17 cellular contexts compared by ENCODE assay signal in the genomic region with DNA sequence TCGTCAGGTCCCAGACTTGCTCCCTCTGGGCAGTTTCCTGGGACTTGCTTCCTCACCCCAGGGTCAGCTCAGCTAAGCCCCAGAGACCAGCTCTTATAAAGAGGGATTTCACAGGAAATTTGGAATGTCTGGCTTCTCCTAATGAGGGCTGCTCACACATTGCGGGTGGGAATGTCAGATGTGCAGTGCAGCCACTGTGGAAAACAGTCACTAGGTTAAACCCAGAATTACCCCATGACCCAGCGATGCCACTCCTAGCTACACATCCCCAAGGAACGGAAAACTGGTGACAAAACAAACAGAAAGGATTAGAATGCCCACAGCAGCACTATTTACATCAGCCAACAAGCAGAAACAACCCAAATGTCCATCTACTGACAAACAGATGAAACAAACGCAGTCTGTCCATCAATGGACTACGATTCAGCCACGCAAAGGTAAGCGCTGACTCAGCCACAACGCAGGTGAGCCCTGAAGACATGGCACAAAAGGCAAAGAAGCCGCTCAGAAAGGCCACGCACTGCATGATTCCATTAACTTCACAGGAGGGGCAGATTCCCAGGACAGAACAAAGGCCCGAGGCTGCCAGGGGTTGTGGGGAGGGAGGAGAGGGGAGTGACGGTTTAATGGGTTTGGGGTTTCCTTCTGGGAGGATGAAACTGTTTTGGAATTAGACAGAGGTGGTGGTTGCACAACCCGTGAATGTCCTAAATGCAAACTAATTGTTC.
DNase-seq lines count a peak whose midpoint lies in the region; ATAC-seq, FAIRE-seq and TF ChIP-seq lines count a peak whose summit lies in the region.
"Had no signal": no experiment of that assay in that cellular context is flagged by ENCODE, and none has a peak within 500 bp of the region (broad histone marks: within the 10 kb centered on the region; RNA-seq: fewer than 3 reads in every experiment).

No MANE protein-coding gene starts in this region.

- DNase-seq in A673 (ENCODE audit: low spot score) = no peak
- DNase-seq in H1 (ENCODE audit: low read depth in 1 of 2, low spot score in 2 of 2) = peak in 1 of 2 experiments; percentile 33
- DNase-seq in neural progenitor cell (ENCODE audit: low spot score) = peak; percentile 82
- DNase-seq in MM.1S = no peak
- DNase-seq in GM13977 (ENCODE audit: low spot score) = no peak
- no peak for DNase-seq in naive thymus-derived CD4-positive, alpha-beta T cell
- DNase-seq: activated CD4-positive, alpha-beta T cell treated with anti-CD3 and anti-CD28 coated beads for 48 hours; caudate nucleus; effector memory CD8-positive, alpha-beta T cell; NCI-H2029 treated with DMSO at 0.1 percent for 48 hours; T-helper 9 cell; testis had no signal

- no peaks in the 10 kb centered on the region for H3K36me3 ChIP-seq in A673 (ENCODE audit: insufficient read depth, low read length, poor library complexity, severe bottlenecking)
- H3K36me3 ChIP-seq in H1 (ENCODE audit: control insufficient read depth in 2 of 4, insufficient read depth in 4 of 4, low read length in 3 of 4) = no peaks in the 10 kb centered on the region
- no peaks in the 10 kb centered on the region for H3K36me3 ChIP-seq in neural progenitor cell
- H3K36me3 ChIP-seq in MM.1S (replicated peaks; ENCODE audit: insufficient read depth, low read length) = no peaks in the 10 kb centered on the region
- no peaks in the 10 kb centered on the region for H3K36me3 ChIP-seq in naive thymus-derived CD4-positive, alpha-beta T cell (ENCODE audit: control insufficient read depth in 2 of 3, insufficient read depth in 3 of 3, low read length in 3 of 3)

- H3K79me1 ChIP-seq in H1 (ENCODE audit: low read depth, low read length) = peaks cover 47% of the 10 kb centered on the region

- H3K18ac ChIP-seq in H1 (ENCODE audit: extremely low read depth, low read length) = peak overlapping the region; percentile 52

- H2BK15ac ChIP-seq in H1 (ENCODE audit: low read length) = peak overlapping the region; percentile 48; the same call in 1 of the 2 replicates

- H3K36me3 Mint-ChIP-seq in neural progenitor cell = no peaks in the 10 kb centered on the region
- H3K36me3 Mint-ChIP-seq in naive thymus-derived CD4-positive, alpha-beta T cell = peaks cover 0 to 5% (median 0%) of the 10 kb centered on the region in 5 donors
- H3K36me3 Mint-ChIP-seq: activated naive CD4-positive, alpha-beta T cell treated with anti-CD3 and anti-CD28 coated beads, Interleukin-2, amount 50 U/mL, for 24 hours had no signal

- peak overlapping the region; percentile 31 for H3K27ac Mint-ChIP-seq in neural progenitor cell
- peak overlapping the region in 1 of 9 donors; percentile 58 for H3K27ac Mint-ChIP-seq in naive thymus-derived CD4-positive, alpha-beta T cell
- H3K27ac Mint-ChIP-seq: activated naive CD4-positive, alpha-beta T cell treated with anti-CD3 and anti-CD28 coated beads, Interleukin-2, amount 50 U/mL, for 24 hours had no signal

- peaks cover 5 to 97% of the 10 kb centered on the region in 2 experiments for H3K79me2 ChIP-seq in H1 (ENCODE audit: control insufficient read depth in 1 of 2, insufficient read depth in 2 of 2, low read length in 2 of 2)
- peaks cover 96% of the 10 kb centered on the region for H3K79me2 ChIP-seq in neural progenitor cell (ENCODE audit: low read depth)
- peaks cover 92% of the 10 kb centered on the region for H3K79me2 ChIP-seq in MM.1S (ENCODE audit: low read length)

- H3K27ac ChIP-seq in A673 (ENCODE audit: low read depth, low read length, poor library complexity, severe bottlenecking) (peak overlapping the region; percentile 88), H1 (ENCODE audit: low read depth, low read length) (no peak overlapping the region), neural progenitor cell (peak overlapping the region; percentile 74), MM.1S (ENCODE audit: low read length) (no peak overlapping the region)
- no peak overlapping the region for H3K27ac ChIP-seq in naive thymus-derived CD4-positive, alpha-beta T cell (ENCODE audit: low read depth, low read length)

- no TSS peak for BruUV-seq in A673 (replicated peaks; lab: Mats Ljungman, UMichigan)

- no peak for ATAC-seq in GM21529 (IDR thresholded peaks at IDR 0.05; ENCODE audit: unreplicated experiment)
- no peak for ATAC-seq in naive thymus-derived CD4-positive, alpha-beta T cell
- ATAC-seq: effector memory CD8-positive, alpha-beta T cell had no signal

- H4K20me1 ChIP-seq in H1 (replicated peaks in 1 of 2; ENCODE audit: control insufficient read depth in 1 of 2, insufficient read depth in 2 of 2, low read length in 2 of 2) (peaks cover 26 to 41% of the 10 kb centered on the region in 2 experiments), neural progenitor cell (ENCODE audit: low read depth) (peaks cover 86% of the 10 kb centered on the region), MM.1S (ENCODE audit: insufficient read depth, low read length) (no peaks in the 10 kb centered on the region)

- peaks cover 43% of the 10 kb centered on the region for H3F3A ChIP-seq in neural progenitor cell (ENCODE audit: low read depth)
- no peaks in the 10 kb centered on the region for H3F3A ChIP-seq in MM.1S (ENCODE audit: insufficient read depth, low read length)

- no peaks in the 10 kb centered on the region for H3K9me2 ChIP-seq in MM.1S (replicated peaks; ENCODE audit: insufficient read depth, low read length)

- H3K4me1 Mint-ChIP-seq in neural progenitor cell = peaks cover 83% of the 10 kb centered on the region
- peaks cover 6 to 88% (median 55%) of the 10 kb centered on the region in 7 donors for H3K4me1 Mint-ChIP-seq in naive thymus-derived CD4-positive, alpha-beta T cell

- no peak overlapping the region for H3K4ac ChIP-seq in H1 (replicated peaks; ENCODE audit: insufficient read length, low read depth, low read length)

- H2BK12ac ChIP-seq in H1 (ENCODE audit: low read depth, low read length) = peak overlapping the region; percentile 93; the same call in 1 of the 2 replicates

- H3K4me1 ChIP-seq in A673 (ENCODE audit: insufficient read depth, low read length, poor library complexity, severe bottlenecking) (peaks cover 78% of the 10 kb centered on the region), H1 (replicated peaks in 1 of 4; ENCODE audit: control insufficient read depth in 3 of 4, insufficient read depth in 4 of 4, low read length in 3 of 4) (peaks cover 7 to 80% (median 57%) of the 10 kb centered on the region in 4 experiments), neural progenitor cell (peaks cover 72% of the 10 kb centered on the region), MM.1S (ENCODE audit: low read length) (no peaks in the 10 kb centered on the region)
- H3K4me1 ChIP-seq in naive thymus-derived CD4-positive, alpha-beta T cell (ENCODE audit: control insufficient read depth in 2 of 2, insufficient read depth in 2 of 2, low read length in 2 of 2) = no peaks in the 10 kb centered on the region

- H3K23me2 ChIP-seq in H1 (ENCODE audit: low read depth, low read length) = peaks cover 4% of the 10 kb centered on the region; the same call in 1 of the 2 replicates

- in situ Hi-C loops in GM13977 (cut with MboI; ENCODE audit: low pct_unique_long_range_greater_than_20kb, low sequenced_read_pairs, unreplicated experiment) = no loop called here

- TF ChIP-seq EP300 in Ishikawa (IDR thresholded peaks at IDR 0.05; ENCODE audit: borderline replicate concordance) (peak; percentile 57; the same call in 1 of the 2 replicates), H1 (IDR thresholded peaks at IDR 0.05; ENCODE audit: borderline replicate concordance in 1 of 2, low read depth in 2 of 2, low read length in 2 of 2) (0 out of 3 replicates have a peak, but pooled peaks of 1 of the 2 experiments have one; percentile 35)

- H3K27me3 ChIP-seq in A673 (replicated peaks; ENCODE audit: insufficient read depth, low read depth, low read length, poor library complexity) (no peaks in the 10 kb centered on the region), H1 (replicated peaks in 1 of 4; ENCODE audit: control insufficient read depth in 3 of 4, extremely low read depth in 1 of 4, insufficient read depth in 3 of 4, low read length in 3 of 4) (no peaks in the 10 kb centered on the region), neural progenitor cell (no peaks in the 10 kb centered on the region), MM.1S (replicated peaks; ENCODE audit: insufficient read depth, low read length) (no peaks in the 10 kb centered on the region)
- no peaks in the 10 kb centered on the region for H3K27me3 ChIP-seq in naive thymus-derived CD4-positive, alpha-beta T cell (ENCODE audit: control insufficient read depth in 2 of 2, insufficient read depth in 2 of 2, low read length in 2 of 2)
- H3K27me3 ChIP-seq: testis had no signal

- H3K27me3 Mint-ChIP-seq in neural progenitor cell (ENCODE audit: insufficient read depth, low read depth) = peaks cover 17% of the 10 kb centered on the region
- H3K27me3 Mint-ChIP-seq in naive thymus-derived CD4-positive, alpha-beta T cell = no peaks in the 10 kb centered on the region
- H3K27me3 Mint-ChIP-seq: activated naive CD4-positive, alpha-beta T cell treated with anti-CD3 and anti-CD28 coated beads, Interleukin-2, amount 50 U/mL, for 24 hours; effector memory CD8-positive, alpha-beta T cell had no signal

- H3K4me3 ChIP-seq in A673 (ENCODE audit: low read depth, low read length, poor library complexity, severe bottlenecking) = no peak overlapping the region
- H3K4me3 ChIP-seq in H1 (ENCODE audit: extremely low read depth in 1 of 4, insufficient read depth in 2 of 4, low read depth in 3 of 4, low read length in 4 of 4) = no peak overlapping the region
- peak overlapping the region; percentile 8 for H3K4me3 ChIP-seq in neural progenitor cell
- no peak overlapping the region for H3K4me3 ChIP-seq in MM.1S (ENCODE audit: low read length)
- no peak overlapping the region for H3K4me3 ChIP-seq in naive thymus-derived CD4-positive, alpha-beta T cell (ENCODE audit: low read length)
- H3K4me3 ChIP-seq: testis had no signal

- H3K9me3 Mint-ChIP-seq in neural progenitor cell = no peaks in the 10 kb centered on the region
- H3K9me3 Mint-ChIP-seq in naive thymus-derived CD4-positive, alpha-beta T cell = no peaks in the 10 kb centered on the region
- H3K9me3 Mint-ChIP-seq: activated naive CD4-positive, alpha-beta T cell treated with anti-CD3 and anti-CD28 coated beads, Interleukin-2, amount 50 U/mL, for 24 hours; effector memory CD8-positive, alpha-beta T cell had no signal

- POLR2A ChIA-PET in A673 (lab: Charles Lee; ENCODE audit: low non-redundant PET) (no interaction called here), H1 (lab: Charles Lee; ENCODE audit: partially characterized antibody) (interaction anchor here (0.6 to 1.7 kb wide), 2 partner anchors 18 to 360 kb away, joined by 3 to 4 read pairs; no protein-coding TSS in a partner anchor)
- POLR2A ChIA-PET in naive thymus-derived CD4-positive, alpha-beta T cell (lab: Charles Lee) = no interaction called here

- no peak for FAIRE-seq in H1 (lab: Jason Lieb, UNC)
- FAIRE-seq: GM18507, keratinocyte had no signal

- H2BK5ac ChIP-seq in H1 (ENCODE audit: low read depth, low read length) = peak overlapping the region; percentile 56; the same call in 1 of the 2 replicates

- no peak overlapping the region for H3K56ac ChIP-seq in H1 (replicated peaks; ENCODE audit: insufficient read length, low read depth, low read length)

- no peak overlapping the region for H2BK120ac ChIP-seq in H1 (replicated peaks; ENCODE audit: low read depth, low read length)

- CTCF ChIA-PET in A673 (lab: Charles Lee) = no interaction called here
- CTCF ChIA-PET in H1 (lab: Charles Lee; ENCODE audit: partially characterized antibody) = interaction anchor here (0.7 to 1.6 kb wide), 8 partner anchors 8 to 247 kb away, joined by 3 to 6 read pairs (median 4); no protein-coding TSS in a partner anchor
- CTCF ChIA-PET in naive thymus-derived CD4-positive, alpha-beta T cell (lab: Charles Lee) = no interaction called here

- peak overlapping the region; percentile 56 for H3K4me3 Mint-ChIP-seq in neural progenitor cell
- H3K4me3 Mint-ChIP-seq in naive thymus-derived CD4-positive, alpha-beta T cell = peak overlapping the region in 1 of 10 donors; percentile 29
- H3K4me3 Mint-ChIP-seq: activated naive CD4-positive, alpha-beta T cell treated with anti-CD3 and anti-CD28 coated beads, Interleukin-2, amount 50 U/mL, for 24 hours; effector memory CD8-positive, alpha-beta T cell had no signal

- H2BK20ac ChIP-seq in H1 (ENCODE audit: low read length) = 0 out of 2 replicates have a peak overlapping the region, but pooled peaks have one; percentile 62

- no peak overlapping the region for H3K14ac ChIP-seq in H1 (ENCODE audit: insufficient read length)

- H4K91ac ChIP-seq in H1 (replicated peaks; ENCODE audit: insufficient read length, low read length) = no peak overlapping the region

- H2AK5ac ChIP-seq in H1 (ENCODE audit: low read depth, low read length) = peak overlapping the region; percentile 32

- H3K4me2 ChIP-seq in H1 (ENCODE audit: insufficient read depth in 1 of 2, low read depth in 2 of 2, low read length in 2 of 2) (peak overlapping the region; percentile 24 to 39; a peak in 3 of 4 replicates), neural progenitor cell (peak overlapping the region; percentile 64), MM.1S (ENCODE audit: low read depth, low read length) (no peak overlapping the region)

- H4K8ac ChIP-seq in H1 (ENCODE audit: extremely low read depth, insufficient read depth, low read length) = no peak overlapping the region

- H4K5ac ChIP-seq in H1 (ENCODE audit: insufficient read length, low read depth, low read length) = no peak overlapping the region

- H3K9ac ChIP-seq in H1 (replicated peaks in 1 of 4; ENCODE audit: extremely low read depth in 1 of 4, low read depth in 3 of 4, low read length in 3 of 4) (no peak overlapping the region), neural progenitor cell (no peak overlapping the region), MM.1S (ENCODE audit: low read length) (no peak overlapping the region)

- intact Hi-C loops in A673 (cut with micrococcal nuclease; ENCODE audit: unreplicated experiment) = no loop called here
- intact Hi-C loops in naive thymus-derived CD4-positive, alpha-beta T cell (cut with micrococcal nuclease) = no loop called here

- TF ChIP-seq RAD21 in Ishikawa (IDR thresholded peaks at IDR 0.05; ENCODE audit: low read depth) (no peak), H1 (IDR thresholded peaks at IDR 0.05 in 1 of 2, conservative IDR thresholded peaks at IDR 0.05 in 1 of 2; ENCODE audit: low read depth in 2 of 2, low read length in 2 of 2) (no peak)

- TF ChIP-seq CTCF in A673 (conservative IDR thresholded peaks at IDR 0.05; ENCODE audit: low read depth, low read length) = no peak
- TF ChIP-seq CTCF in H1 (IDR thresholded peaks at IDR 0.05; ENCODE audit: control extremely low read depth in 1 of 3, insufficient read depth in 1 of 3, low read depth in 1 of 3, low read length in 3 of 3) = no peak
- TF ChIP-seq CTCF in neural progenitor cell (IDR thresholded peaks at IDR 0.05) = no peak
- no peak for TF ChIP-seq CTCF in MM.1S (IDR thresholded peaks at IDR 0.05; ENCODE audit: low read length)
- no peak for TF ChIP-seq CTCF in GM13977 (IDR thresholded peaks at IDR 0.05; ENCODE audit: extremely low read depth, insufficient read depth, missing control alignments)

- H2AFZ ChIP-seq in H1 (ENCODE audit: low read length) = no peak overlapping the region
- H2AFZ ChIP-seq in neural progenitor cell (replicated peaks) = no peak overlapping the region
- H2AFZ ChIP-seq in MM.1S (ENCODE audit: low read length) = no peak overlapping the region

- no peak for TF ChIP-seq POLR2A in H1 (IDR thresholded peaks at IDR 0.05; ENCODE audit: control extremely low read depth in 1 of 2, low read depth in 2 of 2, low read length in 2 of 2)

- H3K23ac ChIP-seq in H1 (ENCODE audit: insufficient read length) = no peak overlapping the region

- no peaks in the 10 kb centered on the region for H3K9me3 ChIP-seq in A673 (ENCODE audit: low read depth, low read length, poor library complexity, severe bottlenecking)
- H3K9me3 ChIP-seq in H1 (ENCODE audit: insufficient read depth in 2 of 2, low read depth in 1 of 2, low read length in 1 of 2) = no peaks in the 10 kb centered on the region
- H3K9me3 ChIP-seq in neural progenitor cell (ENCODE audit: low read depth) = no peaks in the 10 kb centered on the region
- H3K9me3 ChIP-seq in MM.1S (replicated peaks; ENCODE audit: insufficient read depth, low read length) = no peaks in the 10 kb centered on the region
- no peaks in the 10 kb centered on the region for H3K9me3 ChIP-seq in naive thymus-derived CD4-positive, alpha-beta T cell (ENCODE audit: control insufficient read depth in 2 of 3, low read length in 3 of 3)
- H3K9me3 ChIP-seq: testis had no signal

- WGBS in H1 (ENCODE audit: extremely low coverage in 1 of 2, insufficient coverage in 1 of 2, insufficient read length in 1 of 2, insufficient replicate concordance in 2 of 2, low coverage in 1 of 2, low lambda C conversion rate in 2 of 2, missing lambda C conversion rate in 1 of 2), 2 experiments = 60% methylated on average over 14 of the region's 14 CpGs; no CpG with 5 or more reads in 1 of the 2 experiments

Comparison
In these comparisons a context has a peak if more than half of its experiments do, and no peak if none do; other contexts are left out.
1. H3K27ac ChIP-seq: peak in A673 (single experiment) and neural progenitor cell (single experiment); none in H1 (single experiment), MM.1S (single experiment) and naive thymus-derived CD4-positive, alpha-beta T cell (single experiment).